20 cellular contexts compared by ENCODE assay signal in the genomic region with DNA sequence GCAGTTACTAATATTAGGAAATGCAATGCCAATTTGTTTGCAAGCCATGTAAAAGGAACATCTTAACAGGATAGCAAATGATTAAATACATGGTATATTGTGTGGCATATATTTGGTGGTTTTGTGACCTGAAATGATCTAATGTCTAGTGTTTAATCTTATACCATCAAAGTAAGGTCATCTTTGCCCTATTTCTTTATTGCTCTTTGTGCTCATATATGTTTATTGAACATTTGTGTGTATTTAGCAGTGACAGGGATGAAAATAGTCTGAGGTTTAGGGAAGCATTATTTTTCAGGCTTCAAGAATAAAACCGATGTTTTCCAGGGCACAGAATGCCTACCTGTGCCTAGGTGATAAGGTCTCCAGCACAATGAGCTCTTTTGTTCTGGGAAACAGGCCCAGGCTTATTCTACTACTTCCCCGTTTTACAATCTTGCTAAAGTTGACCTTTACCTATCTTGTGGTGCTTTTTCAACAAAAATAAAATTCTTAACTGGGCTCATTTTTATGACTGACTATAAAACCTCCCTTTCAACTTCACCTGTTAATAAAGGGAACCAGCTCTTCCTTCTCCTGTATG.
A peak's percentile ranks its signal among the peaks of the same experiment; 100 is the strongest.
DNase-seq lines count a peak whose midpoint lies in the region; ATAC-seq, FAIRE-seq and TF ChIP-seq lines count a peak whose summit lies in the region.
"Had no signal": no experiment of that assay in that cellular context is flagged by ENCODE, and none has a peak within 500 bp of the region (broad histone marks: within the 10 kb centered on the region; RNA-seq: fewer than 3 reads in every experiment).

No MANE protein-coding gene starts in this region.

- no TSS peak for BruUV-seq in HepG2 (replicated peaks; lab: Mats Ljungman, UMichigan)

- TF ChIP-seq EP300 in HepG2 (IDR thresholded peaks at IDR 0.05; ENCODE audit: low read depth in 2 of 2, low read length in 2 of 2), result peak in 1 of 2 experiments; percentile 52; a peak in 1 of 4 replicates
- no peak for TF ChIP-seq EP300 in HepG2 (CRISPR knock-in tag; IDR thresholded peaks at IDR 0.05; ENCODE audit: borderline replicate concordance)
- TF ChIP-seq EP300 in transverse colon (IDR thresholded peaks at IDR 0.05; ENCODE audit: low read depth), result no peak

- H3K27me3 ChIP-seq in HepG2 (ENCODE audit: control insufficient read depth in 1 of 2, insufficient read depth in 2 of 2, low read length in 2 of 2) (no peaks in the 10 kb centered on the region), right lobe of liver (no peaks in the 10 kb centered on the region), transverse colon (no peaks in the 10 kb centered on the region)
- H3K27me3 ChIP-seq: BE2C had no signal

- no peaks in the 10 kb centered on the region for H4K20me1 ChIP-seq in HepG2 (ENCODE audit: insufficient read depth, low read length)

- DNase-seq in HepG2 (ENCODE audit: low spot score), result peak; percentile 74
- DNase-seq in right lobe of liver, result no peak
- DNase-seq in SW480 (ENCODE audit: low spot score), result peak; percentile 79
- no peak for DNase-seq in left colon
- peak; percentile 26 for DNase-seq in transverse colon
- DNase-seq in GOT3 (lab: John Stamatoyannopoulos, UW), result no peak
- DNase-seq: BE2C; CD4-positive, CD25-positive, alpha-beta regulatory T cell; COR-L47; DMS79; GM23248; HCEC 1CT; NCI-H1105 treated with DMSO at 0.1 percent for 48 hours; NCI-H1694; NCI-H510A; SHP77 had no signal

- H3K9ac ChIP-seq in HepG2 (ENCODE audit: insufficient read depth, low read depth, low read length), result no peak overlapping the region
- H3K9ac ChIP-seq: GM23248 had no signal

- CTCF ChIA-PET in HepG2 (lab: Yijun Ruan, JAX; ENCODE audit: low intra/inter-chr PET ratio, low total read pairs), result no interaction called here

- H3K4me1 ChIP-seq in HepG2 (ENCODE audit: insufficient read depth, low read length), result peaks cover 52% of the 10 kb centered on the region
- no peaks in the 10 kb centered on the region for H3K4me1 ChIP-seq in right lobe of liver
- peaks cover 0 to 16% (median 6%) of the 10 kb centered on the region in 4 donors for H3K4me1 ChIP-seq in transverse colon
- H3K4me1 ChIP-seq: BE2C had no signal

- intact Hi-C loops in HepG2 (cut with micrococcal nuclease; ENCODE audit: unreplicated experiment) (no loop called here), right lobe of liver (cut with DNase I) (no loop called here), left colon (cut with DNase I, micrococcal nuclease) (no loop called here), transverse colon (cut with DNase I; ENCODE audit: low total_unique reads) (no loop called here)

- FAIRE-seq in HepG2 (lab: Jason Lieb, UNC), result peak; percentile 64
- FAIRE-seq: A204.1 had no signal

- H3K4me3 ChIP-seq in HepG2 (replicated peaks in 1 of 3; ENCODE audit: insufficient read depth in 1 of 3, low read depth in 2 of 3, low read length in 3 of 3), result no peak overlapping the region
- no peak overlapping the region for H3K4me3 ChIP-seq in right lobe of liver
- no peak overlapping the region for H3K4me3 ChIP-seq in transverse colon
- H3K4me3 ChIP-seq: GM23248, SK-N-MC had no signal

- no peaks in the 10 kb centered on the region for H3K79me2 ChIP-seq in HepG2 (ENCODE audit: insufficient read depth, low read length)

- H3K4me2 ChIP-seq in HepG2 (ENCODE audit: low read depth, low read length), result peak overlapping the region; percentile 21

- peaks cover 7% of the 10 kb centered on the region for H3K9me3 ChIP-seq in HepG2 (ENCODE audit: low read length)
- no peaks in the 10 kb centered on the region for H3K9me3 ChIP-seq in right lobe of liver
- H3K9me3 ChIP-seq in transverse colon, result no peaks in the 10 kb centered on the region
- H3K9me3 ChIP-seq: BE2C had no signal

- WGBS in HepG2 (ENCODE audit: low lambda C conversion rate), result 2% methylated on average over 2 of the region's 2 CpGs
- WGBS in right lobe of liver (ENCODE audit: insufficient coverage, low coverage, low lambda C conversion rate, missing lambda C conversion rate), result 37% methylated on average over 2 of the region's 2 CpGs
- WGBS in transverse colon (ENCODE audit: low coverage in 1 of 2), 2 donors, result 30 to 32% methylated on average over 2 of the region's 2 CpGs

- H3K36me3 ChIP-seq in HepG2 (replicated peaks in 1 of 2; ENCODE audit: control insufficient read depth in 1 of 2, insufficient read depth in 2 of 2, low read length in 2 of 2) (no peaks in the 10 kb centered on the region), right lobe of liver (no peaks in the 10 kb centered on the region), transverse colon (no peaks in the 10 kb centered on the region)
- H3K36me3 ChIP-seq: BE2C had no signal

- POLR2A ChIA-PET in HepG2 (lab: Yijun Ruan, JAX), result interaction anchor here (0.7 kb wide), 1 partner anchor 9 kb away, joined by 3 read pairs; no protein-coding TSS in a partner anchor

- TF ChIP-seq CTCF in HepG2 (CRISPR knock-in tag; IDR thresholded peaks at IDR 0.05) (no peak), right lobe of liver (IDR thresholded peaks at IDR 0.05) (no peak), transverse colon (IDR thresholded peaks at IDR 0.05) (no peak)

- no peak overlapping the region for H2AFZ ChIP-seq in HepG2 (ENCODE audit: low read length)
- H2AFZ ChIP-seq: GM23248 had no signal

- no peak for TF ChIP-seq RAD21 in HepG2 (CRISPR knock-in tag; IDR thresholded peaks at IDR 0.05)

- in situ Hi-C loops in HepG2 (cut with HindIII; ENCODE audit: extremely low pct_ligation_motif_present, low pct_unique_long_range_greater_than_20kb), result no loop called here
- in situ Hi-C loops in transverse colon (cut with MboI; ENCODE audit: low pct_ligation_motif_present in 1 of 4, low pct_unique_long_range_greater_than_20kb in 1 of 4, low sequenced_read_pairs in 3 of 4), result no loop called here

- ATAC-seq in HepG2 (peak; percentile 74), right lobe of liver (no peak), left colon (peak; percentile 93), GM18505 (IDR thresholded peaks at IDR 0.05; ENCODE audit: unreplicated experiment) (no peak), HG02970 (IDR thresholded peaks at IDR 0.05; ENCODE audit: low FRiP score, unreplicated experiment) (no peak)

- H3K27ac ChIP-seq in HepG2 (ENCODE audit: extremely low read length, insufficient read depth, low read length), result no peak overlapping the region
- H3K27ac ChIP-seq in right lobe of liver, result no peak overlapping the region
- H3K27ac ChIP-seq in transverse colon, result peak overlapping the region; percentile 63 to 72 (median 66)
- H3K27ac ChIP-seq: GM23248, SK-N-MC had no signal

- TF ChIP-seq POLR2A in HepG2 (IDR thresholded peaks at IDR 0.05; ENCODE audit: insufficient read depth in 1 of 2, low read depth in 2 of 2, low read length in 2 of 2) (no peak), right lobe of liver (IDR thresholded peaks at IDR 0.05) (no peak), transverse colon (IDR thresholded peaks at IDR 0.05) (no peak), GM18505 (IDR thresholded peaks at IDR 0.05; ENCODE audit: borderline replicate concordance, extremely low read depth, insufficient read depth, insufficient read length) (no peak)

TF ChIP-seq in HepG2, 621 proteins besides CTCF, POLR2A, EP300 and RAD21 (continues in another document):
- TF ChIP-seq ELF3 (CRISPR knock-in tag; IDR thresholded peaks at IDR 0.05) (peak; percentile 61; the same call in 1 of the 2 replicates), ZNF550 (CRISPR knock-in tag; IDR thresholded peaks at IDR 0.05; ENCODE audit: borderline replicate concordance) (no peak), ZNF30 (CRISPR knock-in tag; IDR thresholded peaks at IDR 0.05) (no peak), NR2F6 (IDR thresholded peaks at IDR 0.05) (peak; percentile 48), NR2F6 (CRISPR knock-in tag; IDR thresholded peaks at IDR 0.05) (0 out of 2 replicates have a peak, but pooled peaks have one; percentile 36), TARDBP (CRISPR knock-in tag; IDR thresholded peaks at IDR 0.05) (no peak), EHMT2 (IDR thresholded peaks at IDR 0.05; ENCODE audit: borderline replicate concordance, low read depth, low read length) (no peak), HNF4A (CRISPR knock-in tag; IDR thresholded peaks at IDR 0.05) (no peak), KDM4B (CRISPR knock-in tag; IDR thresholded peaks at IDR 0.05) (no peak), SUZ12 (IDR thresholded peaks at IDR 0.05; ENCODE audit: low read depth, low read length) (no peak), KAT7 (CRISPR knock-in tag; IDR thresholded peaks at IDR 0.05; ENCODE audit: borderline replicate concordance) (no peak), ZNF766 (CRISPR knock-in tag; IDR thresholded peaks at IDR 0.05; ENCODE audit: borderline replicate concordance) (no peak), MBD4 (IDR thresholded peaks at IDR 0.05; ENCODE audit: borderline replicate concordance, low read length) (no peak), MEIS2 (CRISPR knock-in tag; IDR thresholded peaks at IDR 0.05) (no peak), BCL6 (CRISPR knock-in tag; IDR thresholded peaks at IDR 0.05) (0 out of 2 replicates have a peak, but pooled peaks have one; percentile 27), SOX5 (CRISPR knock-in tag; IDR thresholded peaks at IDR 0.05; ENCODE audit: borderline replicate concordance) (peak; percentile 52; the same call in 1 of the 2 replicates), KLF9 (CRISPR knock-in tag; IDR thresholded peaks at IDR 0.05; ENCODE audit: low read depth) (no peak), NFE2 (CRISPR knock-in tag; IDR thresholded peaks at IDR 0.05) (no peak), ZNF660 (CRISPR knock-in tag; IDR thresholded peaks at IDR 0.05; ENCODE audit: borderline replicate concordance, low read depth) (no peak), KAT2B (IDR thresholded peaks at IDR 0.05; ENCODE audit: borderline replicate concordance, low read depth, low read length) (no peak), ZNF234 (CRISPR knock-in tag; conservative IDR thresholded peaks at IDR 0.05) (no peak), NR2F2 (IDR thresholded peaks at IDR 0.05; ENCODE audit: borderline replicate concordance, low read depth) (no peak), SRSF4 (IDR thresholded peaks at IDR 0.05; ENCODE audit: low read depth, low read length, poor library complexity, severe bottlenecking) (no peak), HMG20A (CRISPR knock-in tag; IDR thresholded peaks at IDR 0.05; ENCODE audit: borderline replicate concordance) (peak; percentile 27; the same call in 1 of the 2 replicates)
- TF ChIP-seq, protein P1, sequence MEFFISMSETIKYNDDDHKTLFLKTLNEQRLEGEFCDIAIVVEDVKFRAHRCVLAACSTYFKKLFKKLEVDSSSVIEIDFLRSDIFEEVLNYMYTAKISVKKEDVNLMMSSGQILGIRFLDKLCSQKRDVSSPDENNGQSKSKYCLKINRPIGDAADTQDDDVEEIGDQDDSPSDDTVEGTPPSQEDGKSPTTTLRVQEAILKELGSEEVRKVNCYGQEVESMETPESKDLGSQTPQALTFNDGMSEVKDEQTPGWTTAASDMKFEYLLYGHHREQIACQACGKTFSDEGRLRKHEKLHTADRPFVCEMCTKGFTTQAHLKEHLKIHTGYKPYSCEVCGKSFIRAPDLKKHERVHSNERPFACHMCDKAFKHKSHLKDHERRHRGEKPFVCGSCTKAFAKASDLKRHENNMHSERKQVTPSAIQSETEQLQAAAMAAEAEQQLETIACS (CRISPR knock-in tag; IDR thresholded peaks at IDR 0.05), result no peak

Comparison
In these comparisons a context has a peak if more than half of its experiments do, and no peak if none do; other contexts are left out.
1. ATAC-seq: peak in HepG2 (single experiment) and left colon (single experiment); none in right lobe of liver (0 of 4), GM18505 (single experiment) and HG02970 (single experiment).
2. DNase-seq: peak in HepG2 (single experiment), SW480 (single experiment) and transverse colon (single experiment); none in right lobe of liver (0 of 3), left colon (0 of 2) and GOT3 (single experiment).
3. H3K27ac ChIP-seq: peak in transverse colon (4 of 4); none in HepG2 (single experiment) and right lobe of liver (0 of 3).